ENCODE assay signal across 9 cellular contexts in the genomic region with DNA sequence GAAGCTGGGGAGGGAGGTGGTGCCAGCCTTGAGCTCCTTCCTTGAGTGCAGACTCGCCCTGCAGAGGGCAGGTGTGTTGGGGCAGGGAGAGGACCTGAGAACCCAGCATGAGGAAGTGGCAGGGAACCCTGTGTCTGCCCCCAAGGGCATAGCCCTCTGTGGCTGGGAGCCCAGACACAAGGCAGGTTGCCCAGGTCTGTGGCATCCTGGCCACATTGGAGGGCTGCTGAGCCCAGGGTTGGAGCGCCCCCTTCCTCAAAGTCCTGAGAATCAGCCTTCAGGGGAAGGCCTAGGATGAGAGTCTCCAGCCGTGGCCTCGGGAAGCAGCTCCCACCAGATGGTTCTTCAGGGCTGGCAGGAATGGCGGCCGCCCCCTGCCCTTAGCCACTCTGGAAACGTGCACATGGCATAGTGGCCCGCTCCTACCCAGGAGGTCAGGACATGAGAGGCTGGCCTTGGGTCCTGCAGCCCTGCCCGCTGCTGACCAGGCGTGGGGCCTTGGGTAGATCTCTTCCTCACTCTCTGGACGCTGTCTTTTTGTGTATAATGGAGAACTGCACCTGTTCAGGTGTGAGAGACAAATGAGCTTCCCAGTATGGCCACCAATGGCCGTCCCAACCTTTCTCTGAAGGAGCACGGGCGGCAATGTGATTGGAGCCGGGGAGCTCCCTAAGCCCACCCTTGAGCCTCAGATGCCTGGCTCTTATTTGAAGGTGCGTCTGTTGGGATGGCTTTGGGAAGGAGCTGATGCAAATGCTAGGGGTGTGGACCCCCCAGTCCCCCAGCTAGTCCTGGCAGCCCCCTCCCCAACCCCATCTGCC. TPM values are rescaled to one million over a fixed set of nuclear protein-coding genes. Genes with fewer than 3 reads are reported as not detected.
DNase-seq lines count a peak whose midpoint lies in the region; ATAC-seq and TF ChIP-seq lines count a peak whose summit lies in the region.
"Had no signal": no experiment of that assay in that cellular context is flagged by ENCODE, and none has a peak within 500 bp of the region (broad histone marks: within the 10 kb centered on the region; RNA-seq: fewer than 3 reads in every experiment).

No MANE protein-coding gene starts in this region.

- H3K36me3 ChIP-seq in smooth muscle cell (ENCODE audit: low read depth): no peaks in the 10 kb centered on the region

- H3K4me3 Mint-ChIP-seq in activated naive CD4-positive, alpha-beta T cell treated with anti-CD3 and anti-CD28 coated beads for 36 hours: no peak overlapping the region
- peak overlapping the region; percentile 32 for H3K4me3 Mint-ChIP-seq in stimulated activated memory B cell treated with anti-CD40 and anti-IgM and Interleukin-4, amounts not matched to agents 10 μg/mL and 1 μg/mL and 100 μg/mL, for 72 hours

- no peaks in the 10 kb centered on the region for H3K79me2 ChIP-seq in smooth muscle cell (ENCODE audit: low read depth)

- no peak for TF ChIP-seq CTCF in smooth muscle cell (IDR thresholded peaks at IDR 0.05; ENCODE audit: borderline replicate concordance, insufficient read depth, poor library complexity, severe bottlenecking)

- H3K4me1 Mint-ChIP-seq in activated naive CD4-positive, alpha-beta T cell treated with anti-CD3 and anti-CD28 coated beads for 36 hours (ENCODE audit: low read depth): peaks cover 69% of the 10 kb centered on the region
- H3K4me1 Mint-ChIP-seq in stimulated activated memory B cell treated with anti-CD40 and anti-IgM and Interleukin-4, amounts not matched to agents 10 μg/mL and 1 μg/mL and 100 μg/mL, for 72 hours: peaks cover 77% of the 10 kb centered on the region

- H3K9me3 ChIP-seq in smooth muscle cell (replicated peaks; ENCODE audit: low read depth): no peaks in the 10 kb centered on the region
- H3K9me3 ChIP-seq: SJSA1 had no signal

- H3F3A ChIP-seq in smooth muscle cell (ENCODE audit: low read depth): peaks cover 14% of the 10 kb centered on the region

- 87% methylated on average over 15 of the region's 16 CpGs for WGBS in smooth muscle cell (ENCODE audit: low lambda C conversion rate)

- no peak overlapping the region for H3K4me2 ChIP-seq in smooth muscle cell

- H3K9ac ChIP-seq in smooth muscle cell (ENCODE audit: low read depth): no peak overlapping the region

- no peak overlapping the region for H2AFZ ChIP-seq in smooth muscle cell (ENCODE audit: low read depth)

- H3K27ac Mint-ChIP-seq in activated naive CD4-positive, alpha-beta T cell treated with anti-CD3 and anti-CD28 coated beads for 36 hours: peak overlapping the region; percentile 65
- peak overlapping the region; percentile 91 for H3K27ac Mint-ChIP-seq in stimulated activated memory B cell treated with anti-CD40 and anti-IgM and Interleukin-4, amounts not matched to agents 10 μg/mL and 1 μg/mL and 100 μg/mL, for 72 hours

- H3K27ac ChIP-seq in epithelial cell of prostate (peak overlapping the region; percentile 9), smooth muscle cell (ENCODE audit: low read depth) (no peak overlapping the region)
- H3K27ac ChIP-seq: SJSA1 had no signal

- no peak overlapping the region for H3K4me3 ChIP-seq in smooth muscle cell
- H3K4me3 ChIP-seq: SJSA1 had no signal

- peak; percentile 52 for ATAC-seq in stimulated activated memory B cell treated with anti-CD40 and anti-IgM and Interleukin-4, amounts not matched to agents 10 μg/mL and 1 μg/mL and 100 μg/mL, for 72 hours
- ATAC-seq in HG02870 (IDR thresholded peaks at IDR 0.05; ENCODE audit: unreplicated experiment) (no peak), HG02852 (IDR thresholded peaks at IDR 0.05; ENCODE audit: unreplicated experiment) (no peak)

- peaks cover 10% of the 10 kb centered on the region for H3K36me3 Mint-ChIP-seq in activated naive CD4-positive, alpha-beta T cell treated with anti-CD3 and anti-CD28 coated beads for 36 hours (ENCODE audit: low read depth)
- peaks cover 16% of the 10 kb centered on the region for H3K36me3 Mint-ChIP-seq in stimulated activated memory B cell treated with anti-CD40 and anti-IgM and Interleukin-4, amounts not matched to agents 10 μg/mL and 1 μg/mL and 100 μg/mL, for 72 hours

- no peaks in the 10 kb centered on the region for H3K27me3 ChIP-seq in smooth muscle cell (ENCODE audit: low read depth)
- H3K27me3 ChIP-seq: SJSA1 had no signal

- CTCF ChIA-PET in activated naive CD4-positive, alpha-beta T cell treated with anti-CD3 and anti-CD28 coated beads for 36 hours (lab: Charles Lee): interaction anchor here (0.6 to 32.9 kb wide), 14 partner anchors 9 to 467 kb away, joined by 3 to 992 read pairs (median 4); a partner anchor contains a TSS

- H3K27me3 Mint-ChIP-seq in activated naive CD4-positive, alpha-beta T cell treated with anti-CD3 and anti-CD28 coated beads for 36 hours (ENCODE audit: low read depth): no peaks in the 10 kb centered on the region
- H3K27me3 Mint-ChIP-seq in stimulated activated memory B cell treated with anti-CD40 and anti-IgM and Interleukin-4, amounts not matched to agents 10 μg/mL and 1 μg/mL and 100 μg/mL, for 72 hours: no peaks in the 10 kb centered on the region

- H3K4me1 ChIP-seq in smooth muscle cell (ENCODE audit: low read depth): no peaks in the 10 kb centered on the region

- H4K20me1 ChIP-seq in smooth muscle cell (ENCODE audit: low read depth): peaks cover 5% of the 10 kb centered on the region

- intact Hi-C loops in activated naive CD4-positive, alpha-beta T cell treated with anti-CD3 and anti-CD28 coated beads for 36 hours (cut with micrococcal nuclease): no loop called here

- peak; percentile 61 for DNase-seq in activated naive CD4-positive, alpha-beta T cell treated with anti-CD3 and anti-CD28 coated beads for 36 hours
- DNase-seq in activated naive CD4-positive, alpha-beta T cell treated with Interleukin-2 at 50 U/mL for 16 hours: no peak
- DNase-seq in NCI-H69 (lab: John Stamatoyannopoulos, UW) (peak; percentile 79), epithelial cell of prostate (ENCODE audit: low read depth, low spot score) (no peak), smooth muscle cell (lab: John Stamatoyannopoulos, UW; ENCODE audit: unreplicated experiment) (no peak)

- no peaks in the 10 kb centered on the region for H3K9me3 Mint-ChIP-seq in activated naive CD4-positive, alpha-beta T cell treated with anti-CD3 and anti-CD28 coated beads for 36 hours
- H3K9me3 Mint-ChIP-seq in stimulated activated memory B cell treated with anti-CD40 and anti-IgM and Interleukin-4, amounts not matched to agents 10 μg/mL and 1 μg/mL and 100 μg/mL, for 72 hours: no peaks in the 10 kb centered on the region

RNA-seq across cellular contexts. Expression of a gene that starts 4.5 kb away (rescaled TPM):
- total RNA-seq in activated naive CD4-positive, alpha-beta T cell treated with anti-CD3 and anti-CD28 coated beads for 36 hours: under 1 TPM; 0.32 to 0.41 TPM
- total RNA-seq in smooth muscle cell: 3.0 and 4.7 TPM in 2 replicates
- 1.7 and 5.9 TPM in 2 replicates for polyA plus RNA-seq in smooth muscle cell

RNA-seq across cellular contexts. Expression of a gene that starts 29.4 kb away (rescaled TPM):
- total RNA-seq in activated naive CD4-positive, alpha-beta T cell treated with anti-CD3 and anti-CD28 coated beads for 36 hours: 100 to 1,000 TPM; 124 to 132 TPM
- 30.9 and 59.8 TPM in 2 replicates for total RNA-seq in smooth muscle cell
- 42.8 and 46.7 TPM in 2 replicates for polyA plus RNA-seq in smooth muscle cell

RNA-seq across cellular contexts. Expression of a gene that starts 38.6 kb away (rescaled TPM):
- total RNA-seq in activated naive CD4-positive, alpha-beta T cell treated with anti-CD3 and anti-CD28 coated beads for 36 hours: 10 to 100 TPM; 23.9 TPM
- 10.5 and 11.6 TPM in 2 replicates for total RNA-seq in smooth muscle cell
- polyA plus RNA-seq in smooth muscle cell: 35.4 and 37.3 TPM in 2 replicates

RNA-seq across cellular contexts. Expression of a gene that starts 46.0 kb away (rescaled TPM):
- total RNA-seq in activated naive CD4-positive, alpha-beta T cell treated with anti-CD3 and anti-CD28 coated beads for 36 hours: 10 to 100 TPM; 69.5 to 73.9 TPM
- 25.9 and 28.9 TPM in 2 replicates for total RNA-seq in smooth muscle cell
- polyA plus RNA-seq in smooth muscle cell: 20.0 and 23.6 TPM in 2 replicates

Comparison
In these comparisons a context has a peak if more than half of its experiments do, and no peak if none do; other contexts are left out.
1. DNase-seq: peak in activated naive CD4-positive, alpha-beta T cell treated with anti-CD3 and anti-CD28 coated beads for 36 hours (single experiment) and NCI-H69 (single experiment); none in activated naive CD4-positive, alpha-beta T cell treated with Interleukin-2 at 50 U/mL for 16 hours (single experiment), epithelial cell of prostate (single experiment) and smooth muscle cell (single experiment).